8 cellular contexts compared by ENCODE assay signal in the genomic region with DNA sequence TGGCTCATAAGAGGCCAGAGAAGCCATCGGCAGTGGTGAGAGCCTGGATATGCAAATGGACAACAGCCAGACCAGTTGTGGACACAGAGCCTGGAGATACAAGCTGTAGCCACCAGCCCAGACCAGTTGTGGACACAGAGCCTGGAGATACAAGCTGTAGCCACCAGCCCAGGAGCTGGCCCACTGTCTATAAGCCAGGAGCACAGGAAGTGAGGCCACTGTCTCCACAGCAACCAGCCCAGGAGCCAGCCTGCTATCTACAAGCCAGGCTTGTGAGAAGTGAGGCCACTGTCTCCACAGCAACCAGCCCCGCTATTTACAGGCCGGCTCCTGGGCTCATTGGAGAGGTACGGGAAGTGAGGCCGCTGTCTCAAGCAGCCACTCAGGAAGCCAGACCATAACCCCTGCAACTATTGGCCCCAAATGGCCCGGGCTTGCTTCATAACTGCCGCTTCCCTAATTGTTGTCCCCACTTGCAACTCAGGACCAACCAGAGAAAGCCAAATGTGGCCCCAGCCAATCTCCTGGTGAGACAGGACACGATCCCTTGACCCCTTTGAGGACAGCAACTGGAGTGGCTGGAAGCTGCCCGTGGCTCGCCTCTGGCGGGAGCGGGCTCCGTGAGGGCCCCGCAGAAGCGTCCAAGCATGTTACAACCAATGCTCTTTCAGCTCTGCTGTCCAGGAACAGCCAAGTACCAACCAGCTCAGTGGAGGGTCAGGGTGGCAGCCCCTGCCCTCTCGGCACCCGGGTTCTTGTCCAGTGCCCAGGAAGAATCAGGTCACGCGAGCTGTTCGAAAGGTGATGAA. TPM values are rescaled to one million over a fixed set of nuclear protein-coding genes. Genes with fewer than 3 reads are reported as not detected.
DNase-seq lines count a peak whose midpoint lies in the region; ATAC-seq and TF ChIP-seq lines count a peak whose summit lies in the region.

No MANE protein-coding gene starts in this region.

- 75 to 77% methylated on average over 20 of the region's 20 CpGs for WGBS in heart right ventricle, 2 donors

- H3K27me3 ChIP-seq in heart right ventricle: peaks cover 0 to 45% (median 10%) of the 10 kb centered on the region in 7 donors
- H3K27me3 ChIP-seq in H7 (ENCODE audit: control insufficient read depth, insufficient read depth, low read length): no peaks in the 10 kb centered on the region

- peak overlapping the region; percentile 94 to 99 (median 98) for H3K27ac Mint-ChIP-seq in CD14-positive monocyte

- peaks cover 0 to 19% (median 0%) of the 10 kb centered on the region in 9 donors for H3K4me1 ChIP-seq in heart right ventricle

- intact Hi-C loops in CD14-positive monocyte (cut with micrococcal nuclease) (loop anchor here (5.0 to 10.0 kb wide), 3 partner anchors 52 to 666 kb away; partner anchors contain the start of gene RBM33 (in 2 of the 2)), heart right ventricle (cut with DNase I) (loop anchor here in 2 of 10 donors (10.0 kb wide), 2 partner anchors 174 to 184 kb away; no protein-coding TSS in a partner anchor)

- ATAC-seq in HG03432 (IDR thresholded peaks at IDR 0.05; ENCODE audit: unreplicated experiment) (peak; percentile 76), heart right ventricle (peak in 7 of 8 donors; percentile 46 to 94 (median 59)), GM18907 (IDR thresholded peaks at IDR 0.05; ENCODE audit: unreplicated experiment) (no peak)

- peak; percentile 91 for DNase-seq in CD14-positive monocyte (ENCODE audit: low spot score)
- DNase-seq in SHP77 (lab: John Stamatoyannopoulos, UW): peak; percentile 70
- DNase-seq in heart right ventricle: peak; percentile 13 to 29
- DNase-seq in RKO (ENCODE audit: low spot score): no peak
- DNase-seq in H7: no peak
- no peak for DNase-seq in GM20000 (ENCODE audit: low spot score)

- H3K36me3 ChIP-seq in heart right ventricle (no peaks in the 10 kb centered on the region), H7 (replicated peaks; ENCODE audit: control insufficient read depth, insufficient read depth, low read length) (no peaks in the 10 kb centered on the region)

- no peaks in the 10 kb centered on the region for H3K36me3 Mint-ChIP-seq in CD14-positive monocyte

- peak overlapping the region in 1 of 10 donors; percentile 20 for H3K4me3 ChIP-seq in heart right ventricle
- no peak overlapping the region for H3K4me3 ChIP-seq in H7 (ENCODE audit: insufficient read depth, low read depth, low read length)

- H3K4me3 Mint-ChIP-seq in CD14-positive monocyte: peak overlapping the region; percentile 24 to 39

- TF ChIP-seq CTCF in CD14-positive monocyte (IDR thresholded peaks at IDR 0.05) (no peak), heart right ventricle (IDR thresholded peaks at IDR 0.05) (no peak), GM20000 (IDR thresholded peaks at IDR 0.05; ENCODE audit: extremely low read depth, missing control alignments) (no peak)

- H3K27ac ChIP-seq in heart right ventricle: peak overlapping the region in 2 of 10 donors; percentile 9 to 80

- H3K27me3 Mint-ChIP-seq in CD14-positive monocyte (ENCODE audit: low read depth in 3 of 3): peaks cover 0 to 1% (median 0%) of the 10 kb centered on the region in 3 donors

- peaks cover 0 to 4% (median 0%) of the 10 kb centered on the region in 7 donors for H3K9me3 Mint-ChIP-seq in CD14-positive monocyte

- peaks cover 83% of the 10 kb centered on the region for H3K4me1 Mint-ChIP-seq in CD14-positive monocyte

- no peaks in the 10 kb centered on the region for H3K9me3 ChIP-seq in heart right ventricle

RNA-seq across cellular contexts. Expression of gene CNPY1, which starts 44.1 kb away (rescaled TPM):
- not detected for polyA plus RNA-seq in CD14-positive monocyte
- total RNA-seq in heart right ventricle: not detected
- polyA plus RNA-seq in heart right ventricle: not detected
- 1.5 and 2.4 TPM in 2 replicates for total RNA-seq in H7 (2014; rRNA removed; shearing (Covaris generic))

RNA-seq across cellular contexts. Expression of gene RBM33, which starts 54.0 kb away (rescaled TPM):
- polyA plus RNA-seq in CD14-positive monocyte (10 to 100 TPM; 15.0 to 22.2 TPM), heart right ventricle (10 to 100 TPM in 1 of 2 donors, 1 to 10 TPM in 1; 9.5 to 25.8 TPM)
- 10 to 100 TPM; 30.5 to 44.6 (median 36.0) TPM for total RNA-seq in heart right ventricle
- total RNA-seq in H7 (2014; rRNA removed; shearing (Covaris generic)): 15.4 and 22.3 TPM in 2 replicates

Comparison
In these comparisons a context has a peak if more than half of its experiments do, and no peak if none do; other contexts are left out.
1. DNase-seq: peak in CD14-positive monocyte (single experiment), SHP77 (2 of 2) and heart right ventricle (2 of 2); none in RKO (single experiment), H7 (single experiment) and GM20000 (single experiment).